In the genomic region with DNA sequence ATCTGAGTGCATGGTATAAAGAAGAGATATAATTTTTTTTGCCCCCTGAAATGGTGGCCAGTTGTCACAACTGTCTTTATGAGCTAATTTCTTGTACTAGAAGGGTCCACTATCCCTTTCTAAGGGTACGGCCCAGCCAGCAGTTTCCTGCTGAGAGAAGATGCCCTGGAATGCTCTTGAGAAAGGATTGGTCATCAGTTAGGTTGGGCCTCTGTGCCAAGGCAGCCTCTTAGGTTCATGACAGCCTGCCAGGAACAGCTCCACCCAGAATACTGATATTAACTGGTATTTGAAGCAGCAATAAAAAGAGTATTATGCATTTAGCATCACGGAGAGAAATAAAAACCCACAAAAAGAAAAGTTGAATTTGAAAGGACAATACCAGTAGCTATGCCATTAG, we compare ENCODE assay signal across 20 cellular contexts. TPM values are rescaled to one million over a fixed set of nuclear protein-coding genes. Genes with fewer than 3 reads are reported as not detected.
DNase-seq lines count a peak whose midpoint lies in the region; ATAC-seq, FAIRE-seq and TF ChIP-seq lines count a peak whose summit lies in the region.
"Had no signal": no experiment of that assay in that cellular context is flagged by ENCODE, and none has a peak within 500 bp of the region (broad histone marks: within the 10 kb centered on the region; RNA-seq: fewer than 3 reads in every experiment).

No MANE protein-coding gene starts in this region.

- peaks cover 48% of the 10 kb centered on the region for H3K4me1 ChIP-seq in lower lobe of right lung

- intact Hi-C loops in lower lobe of right lung (cut with DNase I): no loop called here

- H3K27ac Mint-ChIP-seq in naive thymus-derived CD8-positive, alpha-beta T cell: no peak overlapping the region

- peaks cover 6 to 21% (median 14%) of the 10 kb centered on the region in 5 donors for H3K27me3 Mint-ChIP-seq in naive thymus-derived CD8-positive, alpha-beta T cell

- H3K27ac ChIP-seq in lower lobe of right lung: peak overlapping the region; percentile 75
- H3K27ac ChIP-seq: transverse colon had no signal

- no peaks in the 10 kb centered on the region for H3K27me3 ChIP-seq in MG63
- H3K27me3 ChIP-seq in lower lobe of right lung (ENCODE audit: low read depth): no peaks in the 10 kb centered on the region
- H3K27me3 ChIP-seq: pancreas, transverse colon had no signal

- no peak for TF ChIP-seq CTCF in AG10803 (conservative IDR thresholded peaks at IDR 0.05; ENCODE audit: low read length)
- TF ChIP-seq CTCF in choroid plexus epithelial cell (conservative IDR thresholded peaks at IDR 0.05; ENCODE audit: low read depth, low read length): no peak
- TF ChIP-seq CTCF in lower lobe of right lung (IDR thresholded peaks at IDR 0.05): no peak

- H3K36me3 ChIP-seq in MG63 (no peaks in the 10 kb centered on the region), lower lobe of right lung (no peaks in the 10 kb centered on the region)
- H3K36me3 ChIP-seq: pancreas, transverse colon had no signal

- H3K9me3 Mint-ChIP-seq in naive thymus-derived CD8-positive, alpha-beta T cell: no peaks in the 10 kb centered on the region

- DNase-seq in AG10803 (ENCODE audit: low read depth) (peak; percentile 41), MG63 (peak; percentile 87), choroid plexus epithelial cell (ENCODE audit: low read depth) (peak; percentile 41), lower lobe of right lung (peak; percentile 67), HuH-7.5 (ENCODE audit: low spot score) (no peak), GM12891 (ENCODE audit: insufficient read length, low spot score) (no peak)
- DNase-seq in naive thymus-derived CD8-positive, alpha-beta T cell: no peak
- no peak for DNase-seq in stimulated activated CD4-positive, alpha-beta T cell treated with anti-CD3 and anti-CD28 coated beads, Interleukin-2, amount 100 ng/mL, for 48 hours
- DNase-seq: activated CD4-positive, CD25-positive, alpha-beta regulatory T cell; activated naive CD4-positive, alpha-beta T cell treated with anti-CD3 and anti-CD28 coated beads, Interleukin-2, amount 50 U/mL, for 16 hours; DMS153; foreskin melanocyte; midbrain; NCI-H1417; NCI-H446; pancreas; T-helper 1 cell; transverse colon had no signal

- H3K4me1 Mint-ChIP-seq in naive thymus-derived CD8-positive, alpha-beta T cell: no peaks in the 10 kb centered on the region

- ATAC-seq in lower lobe of right lung: peak; percentile 83
- ATAC-seq in naive thymus-derived CD8-positive, alpha-beta T cell: no peak
- ATAC-seq: Panc1, pancreas had no signal

- no peak for FAIRE-seq in GM12891 (lab: Jason Lieb, UNC)
- FAIRE-seq: HTR-8/SVneo, pancreas had no signal

- no peak for TF ChIP-seq POLR2A in GM12891 (IDR thresholded peaks at IDR 0.05; ENCODE audit: low read depth, low read length)

- H3K9me3 ChIP-seq in MG63 (no peaks in the 10 kb centered on the region), lower lobe of right lung (no peaks in the 10 kb centered on the region)
- H3K9me3 ChIP-seq: pancreas, transverse colon had no signal

- no peaks in the 10 kb centered on the region for H3K36me3 Mint-ChIP-seq in naive thymus-derived CD8-positive, alpha-beta T cell

- H3K4me3 ChIP-seq in AG10803 (ENCODE audit: low read length): no peak overlapping the region
- H3K4me3 ChIP-seq in MG63: no peak overlapping the region
- H3K4me3 ChIP-seq in choroid plexus epithelial cell (ENCODE audit: low read depth, low read length): no peak overlapping the region
- no peak overlapping the region for H3K4me3 ChIP-seq in lower lobe of right lung
- H3K4me3 ChIP-seq: pancreas, transverse colon had no signal

- POLR2A ChIA-PET in naive thymus-derived CD8-positive, alpha-beta T cell (lab: Charles Lee): interaction anchor here (1.3 kb wide), 1 partner anchor 8 kb away, joined by 3 read pairs; the partner anchor contains the start of gene HINT3

- H3K4me3 Mint-ChIP-seq in naive thymus-derived CD8-positive, alpha-beta T cell: no peak overlapping the region

TF ChIP-seq in GM12891, 5 proteins besides CTCF, POLR2A, EP300 and RAD21:
- TF ChIP-seq SPI1 (IDR thresholded peaks at IDR 0.05; ENCODE audit: low read depth, low read length): no peak
- TF ChIP-seq PAX5 (IDR thresholded peaks at IDR 0.05; ENCODE audit: insufficient read depth, low read length, severe bottlenecking): no peak
- TF ChIP-seq POU2F2 (IDR thresholded peaks at IDR 0.05; ENCODE audit: low read depth, low read length): no peak
- TF ChIP-seq TAF1 (IDR thresholded peaks at IDR 0.05; ENCODE audit: low read depth, low read length): no peak
- TF ChIP-seq POLR2AphosphoS5 (IDR thresholded peaks at IDR 0.05; ENCODE audit: low read depth, low read length): no peak
TF ChIP-seq in GM12891: peak in this region for 0.

RNA-seq across cellular contexts. Expression of gene HINT3, which starts 9.0 kb away (rescaled TPM):
- total RNA-seq in MG63 (2014; rRNA removed; shearing (Covaris generic); ENCODE audit: low replicate concordance): 7.4 and 8.6 TPM in 2 replicates
- 28.3 TPM for total RNA-seq in lower lobe of right lung
- 10 to 100 TPM; 11.8 to 12.7 TPM for total RNA-seq in naive thymus-derived CD8-positive, alpha-beta T cell
- 10 to 100 TPM in 1 of 3 donors, 1 to 10 TPM in 2; 7.9 to 10.4 (median 8.5) TPM for polyA plus RNA-seq in naive thymus-derived CD8-positive, alpha-beta T cell
- polyA plus RNA-seq in GM12891 (2012; ENCODE audit: low read depth, missing spikeins): 5.9 TPM

RNA-seq across cellular contexts. Expression of gene TRMT11, which starts 38.8 kb away (rescaled TPM):
- total RNA-seq in MG63 (2014; rRNA removed; shearing (Covaris generic); ENCODE audit: low replicate concordance): 7.7 and 11.2 TPM in 2 replicates
- total RNA-seq in lower lobe of right lung: 17.1 TPM
- total RNA-seq in naive thymus-derived CD8-positive, alpha-beta T cell: 10 to 100 TPM; 27.3 to 27.9 TPM
- polyA plus RNA-seq in naive thymus-derived CD8-positive, alpha-beta T cell: 10 to 100 TPM in 1 of 3 donors, 1 to 10 TPM in 2; 9.4 to 16.1 (median 9.9) TPM
- 18.5 TPM for polyA plus RNA-seq in GM12891 (2012; ENCODE audit: low read depth, missing spikeins)

Comparison
In these comparisons a context has a peak if more than half of its experiments do, and no peak if none do; other contexts are left out.
1. DNase-seq: peak in AG10803 (single experiment), MG63 (single experiment), choroid plexus epithelial cell (single experiment) and lower lobe of right lung (single experiment); none in HuH-7.5 (single experiment), naive thymus-derived CD8-positive, alpha-beta T cell (0 of 10), stimulated activated CD4-positive, alpha-beta T cell treated with anti-CD3 and anti-CD28 coated beads, Interleukin-2, amount 100 ng/mL, for 48 hours (0 of 2) and GM12891 (single experiment).
2. ATAC-seq: peak in lower lobe of right lung (2 of 2); none in naive thymus-derived CD8-positive, alpha-beta T cell (0 of 2).